ENCODE assay signal across 14 cellular contexts in genomic region chr4:10031663-10032590, GRCh38. TPM values are rescaled to one million over a fixed set of nuclear protein-coding genes. Genes with fewer than 3 reads are reported as not detected.
DNase-seq lines count a peak whose midpoint lies in the region; ATAC-seq, FAIRE-seq and TF ChIP-seq lines count a peak whose summit lies in the region.
"Had no signal": no experiment of that assay in that cellular context is flagged by ENCODE, and none has a peak within 500 bp of the region (broad histone marks: within the 10 kb centered on the region; RNA-seq: fewer than 3 reads in every experiment).

No MANE protein-coding gene starts in this region.

- WGBS in heart left ventricle, 4 donors = 37 to 50% (median 41%) methylated on average over 10 of the region's 10 CpGs

- intact Hi-C loops in heart left ventricle (cut with DNase I) = no loop called here

- H3K4me1 Mint-ChIP-seq in astrocyte (ENCODE audit: low read depth, unreplicated experiment) = peaks cover 32% of the 10 kb centered on the region

- no peak overlapping the region for H3K9ac ChIP-seq in astrocyte (ENCODE audit: low read length)

- no peaks in the 10 kb centered on the region for H3K9me3 ChIP-seq in astrocyte (ENCODE audit: insufficient read depth, low read depth, low read length)
- H3K9me3 ChIP-seq in heart left ventricle = no peaks in the 10 kb centered on the region
- no peaks in the 10 kb centered on the region for H3K9me3 ChIP-seq in neutrophil

- no peak for TF ChIP-seq CTCF in astrocyte (IDR thresholded peaks at IDR 0.05; ENCODE audit: insufficient read depth, low read depth, low read length)
- no peak for TF ChIP-seq CTCF in heart left ventricle (IDR thresholded peaks at IDR 0.05)
- no peak for TF ChIP-seq CTCF in neutrophil (IDR thresholded peaks at IDR 0.05)
- no peak for TF ChIP-seq CTCF in GM13977 (IDR thresholded peaks at IDR 0.05; ENCODE audit: extremely low read depth, insufficient read depth, missing control alignments)

- H3K4me3 ChIP-seq in astrocyte (ENCODE audit: insufficient read depth, low read depth, low read length) = no peak overlapping the region
- no peak overlapping the region for H3K4me3 ChIP-seq in heart left ventricle
- H3K4me3 ChIP-seq in neutrophil (ENCODE audit: low read depth in 1 of 2, low read length in 1 of 2) = no peak overlapping the region

- no peak for TF ChIP-seq POLR2A in heart left ventricle (IDR thresholded peaks at IDR 0.05)

- FAIRE-seq in astrocyte (lab: Jason Lieb, UNC) = no peak
- FAIRE-seq: urothelium cell line had no signal

- peaks cover 31% of the 10 kb centered on the region for H3K4me1 ChIP-seq in astrocyte (ENCODE audit: insufficient read depth, low read length)
- H3K4me1 ChIP-seq in heart left ventricle = peaks cover 9 to 55% (median 37%) of the 10 kb centered on the region in 12 donors
- peaks cover 18 to 28% of the 10 kb centered on the region in 2 experiments for H3K4me1 ChIP-seq in neutrophil (ENCODE audit: control insufficient read depth in 1 of 2, insufficient read depth in 1 of 2, low read depth in 1 of 2, low read length in 1 of 2)

- no peak overlapping the region for H2AFZ ChIP-seq in astrocyte (ENCODE audit: low read depth, low read length)

- H3K36me3 Mint-ChIP-seq in astrocyte (ENCODE audit: low read depth, unreplicated experiment) = no peaks in the 10 kb centered on the region

- peak; percentile 31 to 52 (median 42) for ATAC-seq in heart left ventricle
- no peak for ATAC-seq in GM18909 (IDR thresholded peaks at IDR 0.05; ENCODE audit: poor library complexity, unreplicated experiment)

- in situ Hi-C loops in GM13977 (cut with MboI; ENCODE audit: low pct_unique_long_range_greater_than_20kb, low sequenced_read_pairs, unreplicated experiment) = no loop called here

- H3K27ac ChIP-seq in astrocyte (ENCODE audit: low read depth, low read length) (no peak overlapping the region), heart left ventricle (peak overlapping the region in 11 of 12 donors; percentile 34 to 86 (median 69)), neutrophil (peak overlapping the region; percentile 73)

- H4K20me1 ChIP-seq in astrocyte (ENCODE audit: insufficient read depth, low read length) = no peaks in the 10 kb centered on the region

- H3K36me3 ChIP-seq in astrocyte (ENCODE audit: insufficient read depth, low read length) (no peaks in the 10 kb centered on the region), heart left ventricle (no peaks in the 10 kb centered on the region), neutrophil (no peaks in the 10 kb centered on the region)

- peak overlapping the region; percentile 70 for H3K4me2 ChIP-seq in astrocyte (ENCODE audit: low read length)

- H3K27me3 Mint-ChIP-seq in astrocyte (ENCODE audit: low read depth, unreplicated experiment) = peaks cover 17% of the 10 kb centered on the region

- H3K4me3 Mint-ChIP-seq in astrocyte (ENCODE audit: unreplicated experiment) = no peak overlapping the region
- H3K4me3 Mint-ChIP-seq: activated T-helper 1 cell treated with anti-CD3 and anti-CD28 coated beads, Interleukin-12 subunit alpha, Interleukin-12 subunit beta, Interleukin-2, Interleukin-4 antibody, amounts not matched to agents 30 ng/mL and 10 ng/mL and 1 ng/mL, durations not matched to agents 14 hours and 24 hours and 36 hours; central memory CD8-positive, alpha-beta T cell had no signal

- no peaks in the 10 kb centered on the region for H3K9me3 Mint-ChIP-seq in astrocyte (ENCODE audit: unreplicated experiment)
- H3K9me3 Mint-ChIP-seq: activated T-helper 1 cell treated with anti-CD3 and anti-CD28 coated beads, Interleukin-12 subunit alpha, Interleukin-12 subunit beta, Interleukin-2, Interleukin-4 antibody, amounts not matched to agents 30 ng/mL and 10 ng/mL and 1 ng/mL, durations not matched to agents 14 hours and 24 hours and 36 hours; central memory CD8-positive, alpha-beta T cell had no signal

- H3K27me3 ChIP-seq in astrocyte (ENCODE audit: insufficient read depth, low read length) (no peaks in the 10 kb centered on the region), heart left ventricle (no peaks in the 10 kb centered on the region), neutrophil (no peaks in the 10 kb centered on the region)

- DNase-seq in COLO829 (ENCODE audit: low spot score) = peak; percentile 68
- DNase-seq in astrocyte (ENCODE audit: low read depth) = no peak
- DNase-seq in heart left ventricle = peak in 2 of 5 donors; percentile 49 to 51
- no peak for DNase-seq in NOMO-1 treated with DMSO at 0.1 percent for 48 hours (lab: John Stamatoyannopoulos, UW; ENCODE audit: unreplicated experiment)
- no peak for DNase-seq in GM13977 (ENCODE audit: low spot score)
- DNase-seq in T1000 (lab: John Stamatoyannopoulos, UW) = no peak
- DNase-seq: activated CD4-positive, CD25-positive, alpha-beta regulatory T cell treated with anti-CD3 and anti-CD28 coated beads, Interleukin-2, amount 50 U/mL, for 72 hours; NCI-H1105 treated with DMSO at 0.1 percent for 48 hours; NCI-H69 had no signal

- no peaks in the 10 kb centered on the region for H3K79me2 ChIP-seq in astrocyte (ENCODE audit: insufficient read depth, low read length)

- H3K27ac Mint-ChIP-seq in astrocyte (ENCODE audit: unreplicated experiment) = no peak overlapping the region
- H3K27ac Mint-ChIP-seq: activated T-helper 1 cell treated with anti-CD3 and anti-CD28 coated beads, Interleukin-12 subunit alpha, Interleukin-12 subunit beta, Interleukin-2, Interleukin-4 antibody, amounts not matched to agents 30 ng/mL and 10 ng/mL and 1 ng/mL, durations not matched to agents 14 hours and 24 hours and 36 hours had no signal

RNA-seq across cellular contexts. Expression of gene SLC2A9, which starts 10.6 kb away (rescaled TPM):
- 0.54 and 0.62 TPM in 2 replicates for total RNA-seq in astrocyte
- total RNA-seq in heart left ventricle = 10 to 100 TPM in 1 of 9 donors, 1 to 10 TPM in 8; 1.6 to 15.1 (median 5.9) TPM
- polyA plus RNA-seq in heart left ventricle = 1 to 10 TPM; 2.1 to 3.1 TPM
